ENCODE assay signal across 9 cellular contexts in genomic region chr2:238370482-238371372, GRCh38. TPM values are rescaled to one million over a fixed set of nuclear protein-coding genes. Genes with fewer than 3 reads are reported as not detected.
A peak's percentile ranks its signal among the peaks of the same experiment; 100 is the strongest.
DNase-seq lines count a peak whose midpoint lies in the region; ATAC-seq and TF ChIP-seq lines count a peak whose summit lies in the region.
"Had no signal": no experiment of that assay in that cellular context is flagged by ENCODE, and none has a peak within 500 bp of the region (broad histone marks: within the 10 kb centered on the region; RNA-seq: fewer than 3 reads in every experiment).

No MANE protein-coding gene starts in this region.

- no peaks in the 10 kb centered on the region for H3K27me3 Mint-ChIP-seq in CD8-positive, alpha-beta memory T cell
- H3K27me3 Mint-ChIP-seq in activated T-helper 17 cell treated with anti-CD3 and anti-CD28 coated beads, Interleukin-2, amount 50 U/mL, for 72 hours: no peaks in the 10 kb centered on the region

- POLR2A ChIA-PET in CD8-positive, alpha-beta memory T cell (lab: Charles Lee): no interaction called here
- POLR2A ChIA-PET in HEK293T (lab: Yijun Ruan, JAX): no interaction called here

- ATAC-seq in activated T-helper 17 cell treated with anti-CD3 and anti-CD28 coated beads, Interleukin-2, amount 50 U/mL, for 72 hours (replicated peaks): peak; percentile 84
- no peak for ATAC-seq in GM21529 (IDR thresholded peaks at IDR 0.05; ENCODE audit: unreplicated experiment)
- no peak for ATAC-seq in GM21528 (IDR thresholded peaks at IDR 0.05; ENCODE audit: low FRiP score, unreplicated experiment)

- no peaks in the 10 kb centered on the region for H3K36me3 ChIP-seq in CD8-positive, alpha-beta memory T cell (ENCODE audit: insufficient read depth, low read length)

- H3K27ac ChIP-seq in CD8-positive, alpha-beta memory T cell (ENCODE audit: low read depth, low read length): no peak overlapping the region
- H3K27ac ChIP-seq: SK-N-MC had no signal

- H3K4me3 ChIP-seq in CD8-positive, alpha-beta memory T cell (ENCODE audit: low read length): no peak overlapping the region
- no peak overlapping the region for H3K4me3 ChIP-seq in retinal pigment epithelial cell (ENCODE audit: low read length)
- H3K4me3 ChIP-seq: SK-N-MC had no signal

- peak overlapping the region in 2 of 8 donors; percentile 29 to 49 for H3K27ac Mint-ChIP-seq in CD8-positive, alpha-beta memory T cell
- H3K27ac Mint-ChIP-seq in activated T-helper 17 cell treated with anti-CD3 and anti-CD28 coated beads, Interleukin-2, amount 50 U/mL, for 72 hours: no peak overlapping the region

- no peaks in the 10 kb centered on the region for H3K9me3 Mint-ChIP-seq in CD8-positive, alpha-beta memory T cell
- no peaks in the 10 kb centered on the region for H3K9me3 Mint-ChIP-seq in activated T-helper 17 cell treated with anti-CD3 and anti-CD28 coated beads, Interleukin-2, amount 50 U/mL, for 72 hours

- H3K9me3 ChIP-seq in CD8-positive, alpha-beta memory T cell (ENCODE audit: low read length): no peaks in the 10 kb centered on the region

- TF ChIP-seq CTCF in retinal pigment epithelial cell (conservative IDR thresholded peaks at IDR 0.05; ENCODE audit: low read depth, low read length): peak; percentile 86

- H3K4me3 Mint-ChIP-seq in CD8-positive, alpha-beta memory T cell: no peak overlapping the region
- H3K4me3 Mint-ChIP-seq in activated T-helper 17 cell treated with anti-CD3 and anti-CD28 coated beads, Interleukin-2, amount 50 U/mL, for 72 hours: no peak overlapping the region

- peaks cover 0 to 3% (median 0%) of the 10 kb centered on the region in 3 donors for H3K36me3 Mint-ChIP-seq in CD8-positive, alpha-beta memory T cell
- H3K36me3 Mint-ChIP-seq in activated T-helper 17 cell treated with anti-CD3 and anti-CD28 coated beads, Interleukin-2, amount 50 U/mL, for 72 hours (ENCODE audit: low read depth): no peaks in the 10 kb centered on the region

- H3K27me3 ChIP-seq in CD8-positive, alpha-beta memory T cell (ENCODE audit: insufficient read depth, low read length, poor library complexity, severe bottlenecking): no peaks in the 10 kb centered on the region

- H3K4me1 ChIP-seq in CD8-positive, alpha-beta memory T cell (ENCODE audit: insufficient read depth, low read length): no peaks in the 10 kb centered on the region

- CTCF ChIA-PET in CD8-positive, alpha-beta memory T cell (lab: Charles Lee): interaction anchor here (1.2 to 2.5 kb wide), 6 partner anchors 18 to 96 kb away, joined by 3 to 19 read pairs (median 4); no protein-coding TSS in a partner anchor
- CTCF ChIA-PET in HEK293T (lab: Yijun Ruan, JAX): interaction anchor here (0.6 to 1.2 kb wide), 2 partner anchors 28 to 90 kb away, joined by 3 read pairs; no protein-coding TSS in a partner anchor

- DNase-seq in CD8-positive, alpha-beta memory T cell: peak in 4 of 5 donors; percentile 21 to 47 (median 40)
- peak; percentile 53 for DNase-seq in HEK293T (ENCODE audit: extremely low spot score)
- DNase-seq in OCI-M1 (lab: John Stamatoyannopoulos, UW): peak; percentile 89
- DNase-seq in glomerular visceral epithelial cell (ENCODE audit: extremely low spot score): peak; percentile 50
- DNase-seq in retinal pigment epithelial cell (ENCODE audit: low read depth): no peak

- H3K4me1 Mint-ChIP-seq in CD8-positive, alpha-beta memory T cell: peaks cover 0 to 8% (median 4%) of the 10 kb centered on the region in 3 donors
- peaks cover 3% of the 10 kb centered on the region for H3K4me1 Mint-ChIP-seq in activated T-helper 17 cell treated with anti-CD3 and anti-CD28 coated beads, Interleukin-2, amount 50 U/mL, for 72 hours

TF ChIP-seq in HEK293T, 16 proteins besides CTCF, POLR2A, EP300 and RAD21:
- no peak for TF ChIP-seq SP1 (IDR thresholded peaks at IDR 0.05)
- no peak for TF ChIP-seq NFRKB (IDR thresholded peaks at IDR 0.05)
- no peak for TF ChIP-seq ELF4 (IDR thresholded peaks at IDR 0.05)
- no peak for TF ChIP-seq HDGF (IDR thresholded peaks at IDR 0.05; ENCODE audit: borderline replicate concordance)
- no peak for TF ChIP-seq TARDBP (IDR thresholded peaks at IDR 0.05)
- TF ChIP-seq FOXM1 (IDR thresholded peaks at IDR 0.05; ENCODE audit: borderline replicate concordance): no peak
- no peak for TF ChIP-seq CTBP1 (IDR thresholded peaks at IDR 0.05; ENCODE audit: borderline replicate concordance)
- TF ChIP-seq ARNT (IDR thresholded peaks at IDR 0.05): no peak

RNA-seq across cellular contexts. Expression of gene TRAF3IP1, which starts 50.4 kb away (rescaled TPM):
- total RNA-seq in CD8-positive, alpha-beta memory T cell: 10 to 100 TPM; 14.7 to 15.9 TPM
- polyA plus RNA-seq in CD8-positive, alpha-beta memory T cell: 10.2 TPM
- 1 to 10 TPM; 3.4 to 7.2 TPM for total RNA-seq in activated T-helper 17 cell treated with anti-CD3 and anti-CD28 coated beads, Interleukin-2, amount 50 U/mL, for 72 hours

RNA-seq across cellular contexts. Expression of gene ASB1, which starts 56.0 kb away (rescaled TPM):
- 10 to 100 TPM; 41.8 to 41.9 TPM for total RNA-seq in CD8-positive, alpha-beta memory T cell
- polyA plus RNA-seq in CD8-positive, alpha-beta memory T cell: 25.9 TPM
- total RNA-seq in activated T-helper 17 cell treated with anti-CD3 and anti-CD28 coated beads, Interleukin-2, amount 50 U/mL, for 72 hours: 10 to 100 TPM; 34.0 to 35.3 TPM
